Comparison of ENCODE assay signal across 20 cellular contexts in the genomic region with DNA sequence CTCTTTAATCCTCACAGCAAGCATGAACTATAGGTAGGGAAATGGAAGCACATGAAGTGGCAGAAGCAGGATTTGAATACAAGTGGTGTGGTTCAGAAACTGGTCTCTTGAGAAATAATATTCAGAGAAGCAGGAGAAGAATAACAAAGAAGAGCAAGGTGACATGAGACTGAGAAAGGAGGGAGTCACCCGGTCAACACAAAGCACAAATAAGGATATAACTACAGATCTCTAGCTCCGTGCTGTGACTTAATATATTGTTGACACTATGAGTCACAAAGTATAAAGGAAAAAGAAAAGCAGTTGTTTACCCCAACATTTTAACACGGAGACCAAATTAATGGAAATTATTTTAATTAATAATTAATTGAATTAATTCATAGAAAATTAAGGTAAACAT.
"Had no signal": no experiment of that assay in that cellular context is flagged by ENCODE, and none has a peak within 500 bp of the region (broad histone marks: within the 10 kb centered on the region; RNA-seq: fewer than 3 reads in every experiment).

No MANE protein-coding gene starts in this region.

- H3K4me3 ChIP-seq: coronary artery, lung, psoas muscle, sigmoid colon, skin epidermis, testis, tibial nerve, upper lobe of right lung, vagina had no signal

- H3K36me3 Mint-ChIP-seq: naive thymus-derived CD4-positive, alpha-beta T cell; stimulated activated naive B cell treated with anti-CD40 and anti-IgM and Interleukin-4, amounts not matched to agents 10 μg/mL and 1 μg/mL and 100 μg/mL, for 72 hours had no signal

- H3K9me3 ChIP-seq: psoas muscle, sigmoid colon, testis, upper lobe of right lung, vagina had no signal

- H3K27ac ChIP-seq: coronary artery, foreskin keratinocyte, psoas muscle, sigmoid colon, skin epidermis, testis, tibial nerve, upper lobe of right lung, vagina had no signal

- H3K4me1 Mint-ChIP-seq: naive thymus-derived CD4-positive, alpha-beta T cell; nephron progenitor cell; stimulated activated naive B cell treated with anti-CD40 and anti-IgM and Interleukin-4, amounts not matched to agents 10 μg/mL and 1 μg/mL and 100 μg/mL, for 72 hours; stimulated activated naive CD8-positive, alpha-beta T cell treated with anti-CD3 and anti-CD28 coated beads, Interleukin-15, amount 100 ng/mL, for 72 hours had no signal

- H3K4me1 ChIP-seq: psoas muscle, testis, tibial nerve, upper lobe of right lung, vagina had no signal

- ATAC-seq: foreskin keratinocyte; left colon; left ventricle myocardium superior; naive thymus-derived CD4-positive, alpha-beta T cell; psoas muscle; stimulated activated naive B cell treated with anti-CD40 and anti-IgM and Interleukin-4, amounts not matched to agents 10 μg/mL and 1 μg/mL and 100 μg/mL, for 72 hours; stimulated activated naive CD8-positive, alpha-beta T cell treated with anti-CD3 and anti-CD28 coated beads, Interleukin-15, amount 100 ng/mL, for 72 hours; upper lobe of right lung had no signal

- H3K27ac Mint-ChIP-seq: naive thymus-derived CD4-positive, alpha-beta T cell; nephron progenitor cell; stimulated activated naive B cell treated with anti-CD40 and anti-IgM and Interleukin-4, amounts not matched to agents 10 μg/mL and 1 μg/mL and 100 μg/mL, for 72 hours had no signal

- H3K4me3 Mint-ChIP-seq: naive thymus-derived CD4-positive, alpha-beta T cell; nephron progenitor cell; stimulated activated naive B cell treated with anti-CD40 and anti-IgM and Interleukin-4, amounts not matched to agents 10 μg/mL and 1 μg/mL and 100 μg/mL, for 72 hours; stimulated activated naive CD8-positive, alpha-beta T cell treated with anti-CD3 and anti-CD28 coated beads, Interleukin-15, amount 100 ng/mL, for 72 hours had no signal

- H3K27me3 ChIP-seq: foreskin keratinocyte, sigmoid colon, testis, tibial nerve, upper lobe of right lung, vagina had no signal

- H3K36me3 ChIP-seq: sigmoid colon, tibial nerve, upper lobe of right lung, vagina had no signal

- DNase-seq: effector CD4-positive, alpha-beta T cell; foreskin keratinocyte; left colon; left ventricle myocardium superior; mesendoderm; naive thymus-derived CD4-positive, alpha-beta T cell; nephron progenitor cell; psoas muscle; sigmoid colon; stimulated activated CD4-positive, alpha-beta T cell treated with anti-CD3 and anti-CD28 coated beads, Interleukin-2, amount 100 ng/mL, for 24 hours; stimulated activated CD4-positive, alpha-beta T cell treated with anti-CD3 and anti-CD28 coated beads, Interleukin-4, amount 100 ng/mL, for 4 hours; stimulated activated naive B cell treated with anti-CD40 and anti-IgM and Interleukin-4, amounts not matched to agents 10 μg/mL and 1 μg/mL and 100 μg/mL, for 72 hours; stimulated activated naive CD8-positive, alpha-beta T cell treated with anti-CD3 and anti-CD28 coated beads, Interleukin-15, amount 100 ng/mL, for 72 hours; testis; upper lobe of right lung had no signal

- H3K9me3 Mint-ChIP-seq: nephron progenitor cell; stimulated activated naive B cell treated with anti-CD40 and anti-IgM and Interleukin-4, amounts not matched to agents 10 μg/mL and 1 μg/mL and 100 μg/mL, for 72 hours had no signal

- H3K27me3 Mint-ChIP-seq: stimulated activated naive B cell treated with anti-CD40 and anti-IgM and Interleukin-4, amounts not matched to agents 10 μg/mL and 1 μg/mL and 100 μg/mL, for 72 hours; stimulated activated naive CD8-positive, alpha-beta T cell treated with anti-CD3 and anti-CD28 coated beads, Interleukin-15, amount 100 ng/mL, for 72 hours had no signal
